In genomic region chr9:70257991-70258691, GRCh38 we compare ENCODE assay signal across 8 cellular contexts. TPM values are rescaled to one million over a fixed set of nuclear protein-coding genes. Genes with fewer than 3 reads are reported as not detected.
DNase-seq lines count a peak whose midpoint lies in the region; ATAC-seq and TF ChIP-seq lines count a peak whose summit lies in the region.

No MANE protein-coding gene starts in this region.

- WGBS in heart left ventricle, 4 donors, result 5 to 8% (median 5%) methylated on average over 26 to 27 of the region's 27 CpGs

- peaks cover 5 to 53% (median 41%) of the 10 kb centered on the region in 12 donors for H3K4me1 ChIP-seq in heart left ventricle

- peak overlapping the region; percentile 70 to 97 (median 85) for H3K4me3 ChIP-seq in heart left ventricle

- H3K27me3 Mint-ChIP-seq in activated naive CD8-positive, alpha-beta T cell treated with anti-CD3 and anti-CD28 coated beads, Interleukin-2, amount 50 U/mL, for 24 hours, result no peaks in the 10 kb centered on the region
- H3K27me3 Mint-ChIP-seq in osteocyte (ENCODE audit: unreplicated experiment), result no peaks in the 10 kb centered on the region

- H3K36me3 ChIP-seq in heart left ventricle, result peaks cover 0 to 17% (median 0%) of the 10 kb centered on the region in 9 donors

- peaks cover 63% of the 10 kb centered on the region for H3K4me1 Mint-ChIP-seq in activated naive CD8-positive, alpha-beta T cell treated with anti-CD3 and anti-CD28 coated beads, Interleukin-2, amount 50 U/mL, for 24 hours
- peaks cover 79% of the 10 kb centered on the region for H3K4me1 Mint-ChIP-seq in osteocyte (ENCODE audit: unreplicated experiment)

- intact Hi-C loops in heart left ventricle (cut with DNase I), result loop anchor here in 3 of 10 donors (2.0 to 10.0 kb wide), 3 partner anchors 283 to 347 kb away; no protein-coding TSS in a partner anchor

- peaks cover 39% of the 10 kb centered on the region for H3K36me3 Mint-ChIP-seq in activated naive CD8-positive, alpha-beta T cell treated with anti-CD3 and anti-CD28 coated beads, Interleukin-2, amount 50 U/mL, for 24 hours (ENCODE audit: low read depth)
- H3K36me3 Mint-ChIP-seq in osteocyte (ENCODE audit: unreplicated experiment), result peaks cover 18% of the 10 kb centered on the region

- TF ChIP-seq CTCF in heart left ventricle (IDR thresholded peaks at IDR 0.05) (no peak), osteocyte (IDR thresholded peaks at IDR 0.05) (no peak)

- H3K27ac ChIP-seq in heart left ventricle, result peak overlapping the region; percentile 86 to 97 (median 94)

- peak overlapping the region; percentile 94 for H3K4me3 Mint-ChIP-seq in activated naive CD8-positive, alpha-beta T cell treated with anti-CD3 and anti-CD28 coated beads, Interleukin-2, amount 50 U/mL, for 24 hours
- peak overlapping the region; percentile 97 for H3K4me3 Mint-ChIP-seq in osteocyte (ENCODE audit: unreplicated experiment)

- no peak for TF ChIP-seq POLR2A in heart left ventricle (IDR thresholded peaks at IDR 0.05)

- H3K9me3 Mint-ChIP-seq in activated naive CD8-positive, alpha-beta T cell treated with anti-CD3 and anti-CD28 coated beads, Interleukin-2, amount 50 U/mL, for 24 hours, result no peaks in the 10 kb centered on the region
- no peaks in the 10 kb centered on the region for H3K9me3 Mint-ChIP-seq in osteocyte (ENCODE audit: unreplicated experiment)

- peak overlapping the region; percentile 93 for H3K27ac Mint-ChIP-seq in activated naive CD8-positive, alpha-beta T cell treated with anti-CD3 and anti-CD28 coated beads, Interleukin-2, amount 50 U/mL, for 24 hours
- peak overlapping the region; percentile 98 for H3K27ac Mint-ChIP-seq in osteocyte (ENCODE audit: unreplicated experiment)

- no peaks in the 10 kb centered on the region for H3K27me3 ChIP-seq in heart left ventricle

- H3K9me3 ChIP-seq in heart left ventricle, result no peaks in the 10 kb centered on the region

- ATAC-seq in GM19035 (IDR thresholded peaks at IDR 0.05; ENCODE audit: unreplicated experiment) (peak; percentile 55), HG03135 (IDR thresholded peaks at IDR 0.05; ENCODE audit: unreplicated experiment) (peak; percentile 41), heart left ventricle (peak; percentile 61 to 78 (median 66))
- ATAC-seq in activated naive CD8-positive, alpha-beta T cell treated with anti-CD3 and anti-CD28 coated beads, Interleukin-2, amount 50 U/mL, for 24 hours, result peak; percentile 34

- DNase-seq in COLO829 (ENCODE audit: low spot score) (peak; percentile 37), NCI-H526 (lab: John Stamatoyannopoulos, UW) (peak; percentile 30 to 68), heart left ventricle (peak in 3 of 5 donors; percentile 23 to 31 (median 29)), osteocyte (ENCODE audit: extremely low spot score, unreplicated experiment) (no peak), SKM-1 treated with dmso at 0.1 percent for 144 hours (lab: John Stamatoyannopoulos, UW; ENCODE audit: unreplicated experiment) (no peak)
- DNase-seq in activated naive CD8-positive, alpha-beta T cell treated with anti-CD3 and anti-CD28 coated beads, Interleukin-2, amount 50 U/mL, for 24 hours, result no peak

RNA-seq across cellular contexts. Expression of gene SMC5, which starts 0.6 kb away (rescaled TPM):
- 10 to 100 TPM in 7 of 9 donors, 1 to 10 TPM in 2; 8.4 to 14.6 (median 11.4) TPM for total RNA-seq in heart left ventricle
- 10 to 100 TPM in 1 of 2 donors, 1 to 10 TPM in 1; 6.8 to 11.0 TPM for polyA plus RNA-seq in heart left ventricle
- total RNA-seq in osteocyte, result 30.4 and 30.6 TPM in 2 replicates

Comparison
In these comparisons a context has a peak if more than half of its experiments do, and no peak if none do; other contexts are left out.
1. DNase-seq: peak in COLO829 (single experiment), NCI-H526 (2 of 2) and heart left ventricle (3 of 5); none in activated naive CD8-positive, alpha-beta T cell treated with anti-CD3 and anti-CD28 coated beads, Interleukin-2, amount 50 U/mL, for 24 hours (single experiment), osteocyte (single experiment) and SKM-1 treated with dmso at 0.1 percent for 144 hours (single experiment).
2. Peak in every context shown above with its lines, with median percentiles within 50 percentile points of each other: ATAC-seq.